2 cellular contexts compared by ENCODE assay signal in genomic region chr1:203305809-203306088, GRCh38.
TF ChIP-seq lines count a peak whose summit lies in the region.

No MANE protein-coding gene starts in this region.

TF ChIP-seq in K562, 482 proteins besides CTCF, POLR2A, EP300 and RAD21 (continued from another document and continues in another):
- TF ChIP-seq ZNF511 (CRISPR knock-in tag; IDR thresholded peaks at IDR 0.05): 0 out of 2 replicates have a peak, but pooled peaks have one; percentile 6
- TF ChIP-seq CREBBP (IDR thresholded peaks at IDR 0.05; ENCODE audit: low read depth, low read length): no peak
- TF ChIP-seq PRPF4 (IDR thresholded peaks at IDR 0.05; ENCODE audit: insufficient read depth, low read depth, low read length, poor library complexity, severe bottlenecking): no peak
- TF ChIP-seq TRIM28 (IDR thresholded peaks at IDR 0.05): no peak
- no peak for TF ChIP-seq POLR3G (IDR thresholded peaks at IDR 0.05; ENCODE audit: extremely low read depth, insufficient read length, insufficient replicate concordance)
- no peak for TF ChIP-seq ZNF655 (CRISPR knock-in tag; IDR thresholded peaks at IDR 0.05)
- no peak for TF ChIP-seq MAFK (IDR thresholded peaks at IDR 0.05; ENCODE audit: low read length)
- no peak for TF ChIP-seq FOXM1 (IDR thresholded peaks at IDR 0.05; ENCODE audit: low read depth)
- TF ChIP-seq FOXM1 (CRISPR knock-in tag; IDR thresholded peaks at IDR 0.05; ENCODE audit: low read depth): no peak
- TF ChIP-seq UBTF (IDR thresholded peaks at IDR 0.05; ENCODE audit: borderline replicate concordance in 1 of 2, low read depth in 2 of 2, low read length in 2 of 2): 0 out of 4 replicates have a peak, but pooled peaks of 1 of the 2 experiments have one; percentile 14
- peak; percentile 88 for TF ChIP-seq ARID4B (CRISPR knock-in tag; IDR thresholded peaks at IDR 0.05)
- TF ChIP-seq RBM25 (IDR thresholded peaks at IDR 0.05; ENCODE audit: low read depth, low read length, severe bottlenecking): no peak
- no peak for TF ChIP-seq SAFB (IDR thresholded peaks at IDR 0.05; ENCODE audit: borderline replicate concordance, low read depth, low read length)
- TF ChIP-seq BRD9 (IDR thresholded peaks at IDR 0.05; ENCODE audit: low read depth, partially characterized antibody): no peak
- TF ChIP-seq PREB (CRISPR knock-in tag; IDR thresholded peaks at IDR 0.05): no peak
- no peak for TF ChIP-seq KLF13 (tag; IDR thresholded peaks at IDR 0.05; ENCODE audit: borderline replicate concordance, low read depth)
- TF ChIP-seq ZBTB7A (IDR thresholded peaks at IDR 0.05; ENCODE audit: borderline replicate concordance, control insufficient read depth, low read depth, low read length): peak; percentile 1; the same call in 1 of the 2 replicates
- no peak for TF ChIP-seq TOE1 (IDR thresholded peaks at IDR 0.05; ENCODE audit: borderline replicate concordance)
- TF ChIP-seq TOE1 (CRISPR knock-in tag; IDR thresholded peaks at IDR 0.05; ENCODE audit: borderline replicate concordance, low read depth): peak; percentile 92; the same call in 1 of the 2 replicates
- no peak for TF ChIP-seq ZNF77 (CRISPR knock-in tag; IDR thresholded peaks at IDR 0.05)
- TF ChIP-seq ZNF778 (CRISPR knock-in tag; IDR thresholded peaks at IDR 0.05): no peak

TF ChIP-seq in HepG2, 621 proteins besides CTCF, POLR2A, EP300 and RAD21 (continued from another document and continues in another):
- TF ChIP-seq ZNF468 (CRISPR knock-in tag; IDR thresholded peaks at IDR 0.05) (0 out of 2 replicates have a peak, but pooled peaks have one; percentile 34), MYC (CRISPR knock-in tag; IDR thresholded peaks at IDR 0.05; ENCODE audit: borderline replicate concordance) (peak; percentile 6; the same call in 1 of the 2 replicates), ZFP62 (CRISPR knock-in tag; IDR thresholded peaks at IDR 0.05) (no peak), FOSL1 (CRISPR knock-in tag; IDR thresholded peaks at IDR 0.05; ENCODE audit: borderline replicate concordance) (no peak), ZNF484 (CRISPR knock-in tag; IDR thresholded peaks at IDR 0.05; ENCODE audit: borderline replicate concordance, low read depth) (no peak), ZNF570 (CRISPR knock-in tag; IDR thresholded peaks at IDR 0.05; ENCODE audit: borderline replicate concordance) (no peak), ZSCAN5A (CRISPR knock-in tag; IDR thresholded peaks at IDR 0.05; ENCODE audit: borderline replicate concordance) (no peak), MAF1 (CRISPR knock-in tag; IDR thresholded peaks at IDR 0.05; ENCODE audit: borderline replicate concordance) (peak; percentile 21; the same call in 1 of the 2 replicates), RERE (CRISPR knock-in tag; IDR thresholded peaks at IDR 0.05; ENCODE audit: low read depth) (no peak), ZNF672 (CRISPR knock-in tag; IDR thresholded peaks at IDR 0.05) (no peak), RNF219 (CRISPR knock-in tag; IDR thresholded peaks at IDR 0.05) (no peak), SMARCE1 (IDR thresholded peaks at IDR 0.05; ENCODE audit: borderline replicate concordance) (no peak), PITX1 (CRISPR knock-in tag; IDR thresholded peaks at IDR 0.05) (no peak), ZNF619 (CRISPR knock-in tag; IDR thresholded peaks at IDR 0.05) (no peak), NFAT5 (CRISPR knock-in tag; IDR thresholded peaks at IDR 0.05) (no peak), ZNF761 (CRISPR knock-in tag; conservative IDR thresholded peaks at IDR 0.05) (0 out of 2 replicates have a peak, but pooled peaks have one; percentile 12), FLYWCH1 (CRISPR knock-in tag; IDR thresholded peaks at IDR 0.05) (no peak), ZNF354B (CRISPR knock-in tag; IDR thresholded peaks at IDR 0.05) (no peak), TRIM24 (CRISPR knock-in tag; IDR thresholded peaks at IDR 0.05) (no peak), NONO (IDR thresholded peaks at IDR 0.05) (no peak), NONO (CRISPR knock-in tag; conservative IDR thresholded peaks at IDR 0.05) (no peak), HBP1 (CRISPR knock-in tag; IDR thresholded peaks at IDR 0.05; ENCODE audit: low read depth) (no peak), GATAD2A (CRISPR knock-in tag; IDR thresholded peaks at IDR 0.05) (no peak), HIVEP1 (CRISPR knock-in tag; IDR thresholded peaks at IDR 0.05) (no peak), ZHX1 (CRISPR knock-in tag; IDR thresholded peaks at IDR 0.05; ENCODE audit: low read depth) (0 out of 2 replicates have a peak, but pooled peaks have one; percentile 7), ZNF598 (CRISPR knock-in tag; IDR thresholded peaks at IDR 0.05; ENCODE audit: borderline replicate concordance) (peak; percentile 80; the same call in 1 of the 2 replicates), PCBP2 (optimal IDR thresholded peaks at IDR 0.05; ENCODE audit: low read depth, low read length, poor library complexity, severe bottlenecking) (no peak), GTF3A (CRISPR knock-in tag; conservative IDR thresholded peaks at IDR 0.05) (no peak), ZNF225 (CRISPR knock-in tag; IDR thresholded peaks at IDR 0.05) (no peak), ZNF703 (CRISPR knock-in tag; IDR thresholded peaks at IDR 0.05; ENCODE audit: borderline replicate concordance) (0 out of 2 replicates have a peak, but pooled peaks have one; percentile 63), ZNF576 (CRISPR knock-in tag; IDR thresholded peaks at IDR 0.05) (no peak), MTF2 (CRISPR knock-in tag; IDR thresholded peaks at IDR 0.05; ENCODE audit: borderline replicate concordance) (peak; percentile 46; the same call in 1 of the 2 replicates)
